Comparison of ENCODE assay signal across 1 cellular context in the genomic region with DNA sequence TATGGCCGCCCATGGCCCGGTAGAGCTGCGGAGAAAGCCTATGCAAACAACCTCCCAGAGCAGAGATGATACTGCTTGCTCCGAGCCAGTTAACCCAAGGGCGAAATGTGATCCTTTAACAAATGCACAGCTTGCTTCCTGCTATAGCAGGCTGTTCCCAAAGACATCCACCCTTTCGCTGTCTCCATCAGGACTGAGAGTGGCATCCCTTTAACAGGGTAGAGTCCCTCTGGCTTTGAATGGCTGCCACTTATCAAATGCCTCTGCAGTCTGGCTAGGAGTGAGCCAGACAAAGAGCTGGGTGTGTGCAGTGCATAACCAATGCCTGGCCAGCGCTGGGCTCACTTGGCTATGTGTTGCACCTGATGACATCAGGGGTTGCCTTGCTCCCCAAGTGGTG.
TF ChIP-seq lines count a peak whose summit lies in the region.

No MANE protein-coding gene starts in this region.

TF ChIP-seq in GM23338, 12 proteins besides CTCF, POLR2A, EP300 and RAD21 (continued from another document):
- TF ChIP-seq, protein P1, sequence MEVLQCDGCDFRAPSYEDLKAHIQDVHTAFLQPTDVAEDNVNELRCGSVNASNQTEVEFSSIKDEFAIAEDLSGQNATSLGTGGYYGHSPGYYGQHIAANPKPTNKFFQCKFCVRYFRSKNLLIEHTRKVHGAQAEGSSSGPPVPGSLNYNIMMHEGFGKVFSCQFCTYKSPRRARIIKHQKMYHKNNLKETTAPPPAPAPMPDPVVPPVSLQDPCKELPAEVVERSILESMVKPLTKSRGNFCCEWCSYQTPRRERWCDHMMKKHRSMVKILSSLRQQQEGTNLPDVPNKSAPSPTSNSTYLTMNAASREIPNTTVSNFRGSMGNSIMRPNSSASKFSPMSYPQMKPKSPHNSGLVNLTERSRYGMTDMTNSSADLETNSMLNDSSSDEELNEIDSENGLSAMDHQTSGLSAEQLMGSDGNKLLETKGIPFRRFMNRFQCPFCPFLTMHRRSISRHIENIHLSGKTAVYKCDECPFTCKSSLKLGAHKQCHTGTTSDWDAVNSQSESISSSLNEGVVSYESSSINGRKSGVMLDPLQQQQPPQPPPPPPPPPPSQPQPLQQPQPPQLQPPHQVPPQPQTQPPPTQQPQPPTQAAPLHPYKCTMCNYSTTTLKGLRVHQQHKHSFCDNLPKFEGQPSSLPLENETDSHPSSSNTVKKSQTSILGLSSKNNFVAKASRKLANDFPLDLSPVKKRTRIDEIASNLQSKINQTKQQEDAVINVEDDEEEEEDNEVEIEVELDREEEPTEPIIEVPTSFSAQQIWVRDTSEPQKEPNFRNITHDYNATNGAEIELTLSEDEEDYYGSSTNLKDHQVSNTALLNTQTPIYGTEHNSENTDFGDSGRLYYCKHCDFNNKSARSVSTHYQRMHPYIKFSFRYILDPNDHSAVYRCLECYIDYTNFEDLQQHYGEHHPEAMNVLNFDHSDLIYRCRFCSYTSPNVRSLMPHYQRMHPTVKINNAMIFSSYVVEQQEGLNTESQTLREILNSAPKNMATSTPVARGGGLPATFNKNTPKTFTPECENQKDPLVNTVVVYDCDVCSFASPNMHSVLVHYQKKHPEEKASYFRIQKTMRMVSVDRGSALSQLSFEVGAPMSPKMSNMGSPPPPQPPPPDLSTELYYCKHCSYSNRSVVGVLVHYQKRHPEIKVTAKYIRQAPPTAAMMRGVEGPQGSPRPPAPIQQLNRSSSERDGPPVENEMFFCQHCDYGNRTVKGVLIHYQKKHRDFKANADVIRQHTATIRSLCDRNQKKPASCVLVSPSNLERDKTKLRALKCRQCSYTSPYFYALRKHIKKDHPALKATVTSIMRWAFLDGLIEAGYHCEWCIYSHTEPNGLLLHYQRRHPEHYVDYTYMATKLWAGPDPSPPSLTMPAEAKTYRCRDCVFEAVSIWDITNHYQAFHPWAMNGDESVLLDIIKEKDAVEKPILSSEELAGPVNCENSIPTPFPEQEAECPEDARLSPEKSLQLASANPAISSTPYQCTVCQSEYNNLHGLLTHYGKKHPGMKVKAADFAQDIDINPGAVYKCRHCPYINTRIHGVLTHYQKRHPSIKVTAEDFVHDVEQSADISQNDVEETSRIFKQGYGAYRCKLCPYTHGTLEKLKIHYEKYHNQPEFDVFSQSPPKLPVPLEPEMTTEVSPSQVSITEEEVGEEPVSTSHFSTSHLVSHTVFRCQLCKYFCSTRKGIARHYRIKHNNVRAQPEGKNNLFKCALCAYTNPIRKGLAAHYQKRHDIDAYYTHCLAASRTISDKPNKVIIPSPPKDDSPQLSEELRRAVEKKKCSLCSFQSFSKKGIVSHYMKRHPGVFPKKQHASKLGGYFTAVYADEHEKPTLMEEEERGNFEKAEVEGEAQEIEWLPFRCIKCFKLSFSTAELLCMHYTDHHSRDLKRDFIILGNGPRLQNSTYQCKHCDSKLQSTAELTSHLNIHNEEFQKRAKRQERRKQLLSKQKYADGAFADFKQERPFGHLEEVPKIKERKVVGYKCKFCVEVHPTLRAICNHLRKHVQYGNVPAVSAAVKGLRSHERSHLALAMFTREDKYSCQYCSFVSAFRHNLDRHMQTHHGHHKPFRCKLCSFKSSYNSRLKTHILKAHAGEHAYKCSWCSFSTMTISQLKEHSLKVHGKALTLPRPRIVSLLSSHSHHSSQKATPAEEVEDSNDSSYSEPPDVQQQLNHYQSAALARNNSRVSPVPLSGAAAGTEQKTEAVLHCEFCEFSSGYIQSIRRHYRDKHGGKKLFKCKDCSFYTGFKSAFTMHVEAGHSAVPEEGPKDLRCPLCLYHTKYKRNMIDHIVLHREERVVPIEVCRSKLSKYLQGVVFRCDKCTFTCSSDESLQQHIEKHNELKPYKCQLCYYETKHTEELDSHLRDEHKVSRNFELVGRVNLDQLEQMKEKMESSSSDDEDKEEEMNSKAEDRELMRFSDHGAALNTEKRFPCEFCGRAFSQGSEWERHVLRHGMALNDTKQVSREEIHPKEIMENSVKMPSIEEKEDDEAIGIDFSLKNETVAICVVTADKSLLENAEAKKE (CRISPR knock-in tag; IDR thresholded peaks at IDR 0.05): no peak
